Comparison of ENCODE assay signal across 8 cellular contexts in the genomic region with DNA sequence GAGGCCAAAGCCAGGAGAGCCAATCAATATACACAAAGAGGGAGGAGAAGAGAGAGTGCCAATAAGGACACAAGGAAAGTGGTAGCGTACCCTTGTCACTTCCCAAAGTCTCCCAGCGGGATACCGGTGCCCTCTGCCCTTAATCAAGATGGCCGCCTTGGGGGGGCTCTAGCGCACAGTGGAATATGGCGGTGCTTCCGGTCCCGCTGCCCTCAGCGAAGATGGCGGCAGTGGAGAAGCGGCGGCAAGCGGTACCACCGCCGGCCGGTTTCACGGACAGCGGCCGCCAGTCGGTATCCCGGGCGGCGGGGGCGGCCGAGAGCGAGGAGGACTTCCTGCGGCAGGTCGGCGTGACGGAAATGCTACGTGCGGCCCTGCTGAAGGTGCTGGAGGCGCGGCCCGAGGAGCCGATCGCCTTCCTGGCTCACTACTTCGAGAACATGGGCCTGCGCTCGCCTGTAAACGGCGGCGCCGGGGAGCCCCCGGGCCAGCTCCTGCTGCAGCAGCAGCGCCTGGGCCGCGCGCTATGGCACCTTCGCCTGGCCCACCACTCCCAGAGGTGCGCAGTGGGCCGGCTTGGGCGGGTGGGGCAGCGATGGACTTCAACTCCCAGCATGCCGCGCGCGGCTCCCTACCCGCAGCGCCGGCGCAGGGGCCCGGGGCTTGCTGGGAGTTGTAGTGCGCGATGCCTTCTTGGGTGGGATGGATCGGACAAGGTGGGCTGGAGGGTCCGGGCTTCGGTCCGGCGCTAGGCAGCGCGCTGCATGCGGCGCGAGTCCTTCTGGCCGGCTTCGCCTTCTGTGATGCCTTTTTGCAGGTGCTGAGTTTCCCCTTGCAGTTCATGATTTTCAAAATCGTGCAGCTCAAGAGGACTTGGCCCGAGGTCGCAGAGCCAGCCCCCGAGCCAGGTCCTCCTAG. TPM values are rescaled to one million over a fixed set of nuclear protein-coding genes. Genes with fewer than 3 reads are reported as not detected.
DNase-seq lines count a peak whose midpoint lies in the region; ATAC-seq, FAIRE-seq and TF ChIP-seq lines count a peak whose summit lies in the region.

A gene with protein sequence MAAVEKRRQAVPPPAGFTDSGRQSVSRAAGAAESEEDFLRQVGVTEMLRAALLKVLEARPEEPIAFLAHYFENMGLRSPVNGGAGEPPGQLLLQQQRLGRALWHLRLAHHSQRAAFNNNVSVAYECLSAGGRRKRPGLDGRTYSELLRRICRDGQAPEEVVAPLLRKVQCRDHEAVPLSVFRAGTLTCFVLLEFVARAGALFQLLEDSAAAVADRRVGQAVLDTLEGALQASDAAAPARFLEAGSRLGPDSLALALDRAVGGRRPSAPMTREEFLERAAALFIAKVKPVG (plus strand): TSS at position 212 of the 918 bp plus-strand sequence. CDS start 10 bp downstream, at position 222.

- POLR2A ChIA-PET in HepG2 (lab: Yijun Ruan, JAX), result interaction anchor here (0.8 to 2.8 kb wide), 14 partner anchors 8 to 64 kb away, joined by 3 to 33 read pairs (median 8); a partner anchor contains a TSS

- FAIRE-seq in HepG2 (lab: Jason Lieb, UNC), result no peak

- intact Hi-C loops in dendritic cell treated with granulocyte-macrophage colony-stimulating factor and Interleukin-4, amounts not matched to agents 40 ng/mL and 50 ng/mL, for 4 days (cut with micrococcal nuclease), result loop anchor here (2.0 kb wide), 1 partner anchor 19 kb away; no protein-coding TSS in a partner anchor
- intact Hi-C loops in HepG2 (cut with micrococcal nuclease; ENCODE audit: unreplicated experiment), result no loop called here

- peak; percentile 54 to 69 for TF ChIP-seq POLR2A in HepG2 (IDR thresholded peaks at IDR 0.05; ENCODE audit: insufficient read depth in 1 of 2, low read depth in 2 of 2, low read length in 2 of 2)

- CTCF ChIA-PET in HepG2 (lab: Yijun Ruan, JAX; ENCODE audit: low intra/inter-chr PET ratio, low total read pairs), result interaction anchor here (0.7 to 1.5 kb wide), 4 partner anchors 12 to 124 kb away, joined by 3 to 6 read pairs (median 4); a partner anchor contains a TSS

- peaks cover 32% of the 10 kb centered on the region for H3K36me3 Mint-ChIP-seq in dendritic cell treated with granulocyte-macrophage colony-stimulating factor and Interleukin-4, amounts not matched to agents 40 ng/mL and 50 ng/mL, for 4 days (ENCODE audit: low read depth)

- in situ Hi-C loops in HepG2 (cut with HindIII; ENCODE audit: extremely low pct_ligation_motif_present, low pct_unique_long_range_greater_than_20kb), result no loop called here

- H3K9me3 Mint-ChIP-seq in dendritic cell treated with granulocyte-macrophage colony-stimulating factor and Interleukin-4, amounts not matched to agents 40 ng/mL and 50 ng/mL, for 4 days, result no peaks in the 10 kb centered on the region

- peak; percentile 54 for ATAC-seq in GM18870 (IDR thresholded peaks at IDR 0.05; ENCODE audit: unreplicated experiment)
- ATAC-seq in HG03103 (IDR thresholded peaks at IDR 0.05; ENCODE audit: low read depth, unreplicated experiment), result peak; percentile 48
- peak; percentile 83 for ATAC-seq in HepG2

- BruUV-seq in HepG2 (replicated peaks; lab: Mats Ljungman, UMichigan), result no TSS peak

- TF ChIP-seq RAD21 in HepG2 (CRISPR knock-in tag; IDR thresholded peaks at IDR 0.05), result peak; percentile 45

- H4K20me1 ChIP-seq in HepG2 (ENCODE audit: insufficient read depth, low read length), result no peaks in the 10 kb centered on the region; the same call in 1 of the 2 replicates

- peak within 1 kb of the TSS; percentile 97 for H3K27ac Mint-ChIP-seq in dendritic cell treated with granulocyte-macrophage colony-stimulating factor and Interleukin-4, amounts not matched to agents 40 ng/mL and 50 ng/mL, for 4 days

- peak within 1 kb of the TSS; percentile 82 for H3K4me2 ChIP-seq in HepG2 (ENCODE audit: low read depth, low read length)

- no peaks in the 10 kb centered on the region for H3K36me3 ChIP-seq in HepG2 (replicated peaks in 1 of 2; ENCODE audit: control insufficient read depth in 1 of 2, insufficient read depth in 2 of 2, low read length in 2 of 2)

- peaks cover 32% of the 10 kb centered on the region for H3K4me1 ChIP-seq in HepG2 (ENCODE audit: insufficient read depth, low read length)

- H3K9me3 ChIP-seq in HepG2 (ENCODE audit: low read length), result no peaks in the 10 kb centered on the region

- TF ChIP-seq CTCF in HepG2 (CRISPR knock-in tag; IDR thresholded peaks at IDR 0.05), result no peak

- peaks cover 55% of the 10 kb centered on the region for H3K4me1 Mint-ChIP-seq in dendritic cell treated with granulocyte-macrophage colony-stimulating factor and Interleukin-4, amounts not matched to agents 40 ng/mL and 50 ng/mL, for 4 days (ENCODE audit: low read depth)

- no peak for TF ChIP-seq EP300 in HepG2 (IDR thresholded peaks at IDR 0.05; ENCODE audit: low read depth in 2 of 2, low read length in 2 of 2)
- no peak for TF ChIP-seq EP300 in HepG2 (CRISPR knock-in tag; IDR thresholded peaks at IDR 0.05; ENCODE audit: borderline replicate concordance)

- H3K27me3 ChIP-seq in HepG2 (ENCODE audit: control insufficient read depth in 1 of 2, insufficient read depth in 2 of 2, low read length in 2 of 2), result no peaks in the 10 kb centered on the region

- DNase-seq in AG08396 (ENCODE audit: low spot score) (peak; percentile 88), NCI-H460 (ENCODE audit: extremely low read depth, low read depth) (peak; percentile 54), HepG2 (ENCODE audit: low spot score) (peak; percentile 63)
- peak; percentile 81 for DNase-seq in activated CD4-positive, alpha-beta T cell treated with anti-CD3 and anti-CD28 coated beads, Interleukin-2, amount 50 U/mL, for 1 hour
- DNase-seq in stimulated activated CD4-positive, alpha-beta T cell treated with anti-CD3 and anti-CD28 coated beads, Interleukin-2, amount 100 ng/mL, for 48 hours, result peak; percentile 66 to 72

- H2AFZ ChIP-seq in HepG2 (ENCODE audit: low read length), result peak within 1 kb of the TSS; percentile 93

- H3K27ac ChIP-seq in HepG2 (ENCODE audit: extremely low read length, insufficient read depth, low read length), result peak within 1 kb of the TSS; percentile 98

- peaks cover 4% of the 10 kb centered on the region for H3K27me3 Mint-ChIP-seq in dendritic cell treated with granulocyte-macrophage colony-stimulating factor and Interleukin-4, amounts not matched to agents 40 ng/mL and 50 ng/mL, for 4 days

- 2% methylated on average over 34 of the region's 81 CpGs for WGBS in HepG2 (ENCODE audit: low lambda C conversion rate)

- no peaks in the 10 kb centered on the region for H3K79me2 ChIP-seq in HepG2 (ENCODE audit: insufficient read depth, low read length)

- H3K4me3 ChIP-seq in HepG2 (replicated peaks in 1 of 3; ENCODE audit: insufficient read depth in 1 of 3, low read depth in 2 of 3, low read length in 3 of 3), result peak within 1 kb of the TSS; percentile 93 to 99 (median 97)

- H3K4me3 Mint-ChIP-seq in dendritic cell treated with granulocyte-macrophage colony-stimulating factor and Interleukin-4, amounts not matched to agents 40 ng/mL and 50 ng/mL, for 4 days, result peak within 1 kb of the TSS; percentile 89

- H3K9ac ChIP-seq in HepG2 (ENCODE audit: insufficient read depth, low read depth, low read length), result peak within 1 kb of the TSS; percentile 93

TF ChIP-seq in HepG2, 621 proteins besides CTCF, POLR2A, EP300 and RAD21 (continues in another document):
- TF ChIP-seq ETV5 (CRISPR knock-in tag; IDR thresholded peaks at IDR 0.05; ENCODE audit: borderline replicate concordance) (peak; percentile 77), ZFP62 (CRISPR knock-in tag; IDR thresholded peaks at IDR 0.05) (no peak), ZMYM4 (CRISPR knock-in tag; IDR thresholded peaks at IDR 0.05) (0 out of 2 replicates have a peak, but pooled peaks have one; percentile 21), AGO2 (optimal IDR thresholded peaks at IDR 0.05; ENCODE audit: low read depth, low read length) (no peak), GABPB1 (CRISPR knock-in tag; IDR thresholded peaks at IDR 0.05) (peak; percentile 97)
- TF ChIP-seq, protein P1, sequence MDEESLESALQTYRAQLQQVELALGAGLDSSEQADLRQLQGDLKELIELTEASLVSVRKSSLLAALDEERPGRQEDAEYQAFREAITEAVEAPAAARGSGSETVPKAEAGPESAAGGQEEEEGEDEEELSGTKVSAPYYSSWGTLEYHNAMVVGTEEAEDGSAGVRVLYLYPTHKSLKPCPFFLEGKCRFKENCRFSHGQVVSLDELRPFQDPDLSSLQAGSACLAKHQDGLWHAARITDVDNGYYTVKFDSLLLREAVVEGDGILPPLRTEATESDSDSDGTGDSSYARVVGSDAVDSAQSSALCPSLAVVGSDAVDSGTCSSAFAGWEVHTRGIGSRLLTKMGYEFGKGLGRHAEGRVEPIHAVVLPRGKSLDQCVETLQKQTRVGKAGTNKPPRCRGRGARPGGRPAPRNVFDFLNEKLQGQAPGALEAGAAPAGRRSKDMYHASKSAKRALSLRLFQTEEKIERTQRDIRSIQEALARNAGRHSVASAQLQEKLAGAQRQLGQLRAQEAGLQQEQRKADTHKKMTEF (CRISPR knock-in tag; IDR thresholded peaks at IDR 0.05), result peak; percentile 76; the same call in 1 of the 2 replicates

RNA-seq across cellular contexts. Expression of the gene that starts here (rescaled TPM):
- 10.5 and 14.6 TPM in 2 replicates for total RNA-seq in NCI-H460 (2014; rRNA removed; shearing (Covaris generic))
- 31.0 and 46.5 TPM in 2 replicates for polyA plus RNA-seq in NCI-H460 (2014; cell fraction: nucleus; rRNA removed)
- 4.2 and 6.2 TPM in 2 replicates for total RNA-seq in HepG2 (2016; rRNA removed; fragmentation: Illumina TruSeq; extraction: Trizol)
- total RNA-seq in HepG2 (2016; cell fraction: cytosol; rRNA removed; fragmentation: Illumina TruSeq; extraction: Trizol; ENCODE audit: low read depth), result 4.1 and 5.0 TPM in 2 replicates
- total RNA-seq in HepG2 (2016; cell fraction: insoluble cytoplasmic fraction; rRNA removed; fragmentation: Illumina TruSeq; extraction: Trizol), result 3.9 and 5.0 TPM in 2 replicates
- 4.2 and 4.9 TPM in 2 replicates for total RNA-seq in HepG2 (2016; cell fraction: membrane; rRNA removed; fragmentation: Illumina TruSeq; extraction: Trizol)
- 2.4 and 3.4 TPM in 2 replicates for total RNA-seq in HepG2 (2016; cell fraction: nucleus; rRNA removed; fragmentation: Illumina TruSeq; extraction: Trizol)
- polyA plus RNA-seq in HepG2 (2011; rRNA removed), result 1.1 and 2.0 TPM in 2 replicates
- polyA plus RNA-seq in HepG2 (2011; cell fraction: cytosol; rRNA removed), result 1.7 and 4.3 TPM in 2 replicates
- 3.3 and 3.7 TPM in 2 replicates for polyA plus RNA-seq in HepG2 (2011; cell fraction: nucleus; rRNA removed)
- polyA plus RNA-seq in HepG2 (2012), result 1.0 and 2.2 TPM in 2 replicates
- 2.0 and 2.2 TPM in 2 replicates for polyA plus RNA-seq in HepG2 (2016; cell fraction: cytosol; fragmentation: Illumina TruSeq; extraction: Trizol; ENCODE audit: low read depth)
- polyA plus RNA-seq in HepG2 (2016; cell fraction: insoluble cytoplasmic fraction; fragmentation: Illumina TruSeq; extraction: Trizol; ENCODE audit: low read depth), result 3.3 and 4.8 TPM in 2 replicates
- polyA plus RNA-seq in HepG2 (2016; cell fraction: membrane; fragmentation: Illumina TruSeq; extraction: Trizol; ENCODE audit: low read depth), result 2.0 and 2.2 TPM in 2 replicates
- polyA plus RNA-seq in HepG2 (2016; cell fraction: nucleus; fragmentation: Illumina TruSeq; extraction: Trizol; ENCODE audit: insufficient read depth, low read depth), result 3.1 and 4.1 TPM in 2 replicates
- polyA minus RNA-seq in HepG2 (2011; rRNA and poly(A)+ RNA removed; ENCODE audit: low replicate concordance), result 2.3 and 2.8 TPM in 2 replicates
- polyA minus RNA-seq in HepG2 (2011; cell fraction: cytosol; rRNA and poly(A)+ RNA removed), result 1.4 and 1.8 TPM in 2 replicates
- polyA minus RNA-seq in HepG2 (2011; cell fraction: nucleus; rRNA and poly(A)+ RNA removed), result 2.1 and 2.3 TPM in 2 replicates

Comparison
In these comparisons a context has a peak if more than half of its experiments do, and no peak if none do; other contexts are left out.
1. Peak in every context shown above with its lines: DNase-seq, ATAC-seq, H3K4me3 ChIP-seq and H3K27ac ChIP-seq.